10 cellular contexts compared by ENCODE assay signal in the genomic region with DNA sequence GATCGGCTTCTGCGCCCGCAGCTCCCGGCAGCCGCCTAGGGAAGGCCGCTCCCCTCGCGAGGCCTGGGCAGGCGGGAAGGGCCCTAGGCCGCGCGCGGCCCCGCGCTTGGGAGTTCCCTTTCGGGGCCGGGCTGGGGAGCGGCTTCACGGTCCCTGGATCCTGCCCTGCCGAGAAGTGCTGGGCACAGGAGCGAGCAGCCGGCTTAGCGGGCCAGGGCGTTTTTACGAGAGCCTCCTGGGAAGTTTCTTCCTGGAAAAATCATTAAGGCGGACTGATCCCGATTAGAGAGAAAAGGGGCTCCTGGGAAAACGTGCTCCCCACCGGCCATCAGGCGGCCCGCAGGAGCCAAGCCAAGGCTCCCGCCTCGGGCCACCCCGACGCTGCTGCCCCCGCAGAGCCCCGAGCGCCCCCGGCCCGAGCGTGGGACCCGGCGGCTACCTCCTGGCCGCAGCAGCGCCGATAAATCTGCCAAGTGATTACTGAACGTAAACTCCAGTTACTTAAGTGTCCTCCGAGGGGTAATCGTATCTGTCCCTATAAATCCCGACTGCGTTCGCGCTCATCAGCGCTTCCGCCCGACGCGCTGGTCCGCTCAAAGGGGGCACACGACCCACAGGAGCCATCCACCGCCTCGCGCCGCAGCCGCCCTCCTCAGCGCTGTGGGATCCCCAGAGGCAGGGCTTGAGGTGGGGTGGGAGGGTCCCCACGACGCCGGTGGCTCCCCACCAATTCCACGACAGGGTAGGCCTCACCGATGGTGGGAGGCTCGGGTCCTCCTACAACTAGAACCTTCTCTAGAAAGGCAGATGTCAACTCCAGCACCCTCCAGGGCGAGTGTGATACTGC. TPM values are rescaled to one million over a fixed set of nuclear protein-coding genes. Genes with fewer than 3 reads are reported as not detected.
A peak's percentile ranks its signal among the peaks of the same experiment; 100 is the strongest.
DNase-seq lines count a peak whose midpoint lies in the region; ATAC-seq and TF ChIP-seq lines count a peak whose summit lies in the region.
"Had no signal": no experiment of that assay in that cellular context is flagged by ENCODE, and none has a peak within 500 bp of the region (broad histone marks: within the 10 kb centered on the region; RNA-seq: fewer than 3 reads in every experiment).

No MANE protein-coding gene starts in this region.

- H3K27ac ChIP-seq in CD8-positive, alpha-beta T cell (ENCODE audit: low read depth, low read length): no peak overlapping the region
- H3K27ac ChIP-seq in dorsolateral prefrontal cortex: peak overlapping the region in 58 of 59 donors; percentile 51 to 97 (median 89)
- H3K27ac ChIP-seq: thyroid gland had no signal

- no peaks in the 10 kb centered on the region for H3K36me3 Mint-ChIP-seq in CD8-positive, alpha-beta T cell
- H3K36me3 Mint-ChIP-seq in neural crest cell (ENCODE audit: low read depth): peaks cover 3% of the 10 kb centered on the region

- peak overlapping the region; percentile 19 for H3K4me3 ChIP-seq in CD8-positive, alpha-beta T cell (ENCODE audit: low read depth, low read length)
- peak overlapping the region; percentile 29 to 72 (median 57) for H3K4me3 ChIP-seq in dorsolateral prefrontal cortex
- no peak overlapping the region for H3K4me3 ChIP-seq in lower leg skin (ENCODE audit: low read depth, poor library complexity, severe bottlenecking)

- CTCF ChIA-PET in CD8-positive, alpha-beta T cell (lab: Charles Lee): no interaction called here

- TF ChIP-seq CTCF in CD8-positive, alpha-beta T cell (IDR thresholded peaks at IDR 0.05): no peak
- TF ChIP-seq CTCF in dorsolateral prefrontal cortex (IDR thresholded peaks at IDR 0.05 in 54 of 56, conservative IDR thresholded peaks at IDR 0.05 in 2 of 56; ENCODE audit: low read depth in 1 of 56, partially characterized antibody in 56 of 56) (no peak), neural crest cell (conservative IDR thresholded peaks at IDR 0.05) (no peak), lower leg skin (IDR thresholded peaks at IDR 0.05) (no peak)

- POLR2A ChIA-PET in CD8-positive, alpha-beta T cell (lab: Charles Lee): no interaction called here

- ATAC-seq in CD8-positive, alpha-beta T cell: no peak
- no peak for ATAC-seq in GM18502 (IDR thresholded peaks at IDR 0.05; ENCODE audit: poor library complexity, unreplicated experiment)

- H3K4me1 ChIP-seq in CD8-positive, alpha-beta T cell (ENCODE audit: insufficient read depth, low read length): peaks cover 26% of the 10 kb centered on the region

- TF ChIP-seq POLR2A in lower leg skin (IDR thresholded peaks at IDR 0.05): no peak

- H3K27ac Mint-ChIP-seq in CD8-positive, alpha-beta T cell: no peak overlapping the region
- peak overlapping the region; percentile 93 for H3K27ac Mint-ChIP-seq in neural crest cell (ENCODE audit: unreplicated experiment)

- peaks cover 14% of the 10 kb centered on the region for H3K9me3 Mint-ChIP-seq in CD8-positive, alpha-beta T cell
- H3K9me3 Mint-ChIP-seq in neural crest cell: no peaks in the 10 kb centered on the region

- peaks cover 61% of the 10 kb centered on the region for H3K27me3 Mint-ChIP-seq in CD8-positive, alpha-beta T cell (ENCODE audit: low read depth)
- H3K27me3 Mint-ChIP-seq in neural crest cell (ENCODE audit: low read depth): peaks cover 79% of the 10 kb centered on the region

- DNase-seq in CD8-positive, alpha-beta T cell: peak in 2 of 7 experiments; percentile 8 to 49
- peak; percentile 67 for DNase-seq in NCI-H1092 treated with DMSO at 0.1 percent for 48 hours (lab: John Stamatoyannopoulos, UW)
- no peak for DNase-seq in dorsolateral prefrontal cortex
- no peak for DNase-seq in neural crest cell (ENCODE audit: low read depth, low spot score)
- no peak for DNase-seq in inferior parietal cortex (ENCODE audit: extremely low spot score)
- no peak for DNase-seq in hippocampal formation (lab: John Stamatoyannopoulos, UW)
- no peak for DNase-seq in lower leg skin (ENCODE audit: low spot score in 2 of 2)
- DNase-seq: thyroid gland had no signal

- H3K27me3 ChIP-seq in CD8-positive, alpha-beta T cell (ENCODE audit: insufficient read depth, low read length): peaks cover 62% of the 10 kb centered on the region
- H3K27me3 ChIP-seq in dorsolateral prefrontal cortex: peaks cover 0 to 97% (median 82%) of the 10 kb centered on the region in 45 donors

- intact Hi-C loops in CD8-positive, alpha-beta T cell (cut with DNase I, micrococcal nuclease): no loop called here
- intact Hi-C loops in dorsolateral prefrontal cortex (cut with DNase I) (no loop called here), lower leg skin (cut with DNase I; ENCODE audit: low total_unique reads) (no loop called here)

- H3K36me3 ChIP-seq in CD8-positive, alpha-beta T cell (ENCODE audit: insufficient read depth, low read length): no peaks in the 10 kb centered on the region
- H3K36me3 ChIP-seq: thyroid gland had no signal

- H3K4me3 Mint-ChIP-seq in CD8-positive, alpha-beta T cell: peak overlapping the region; percentile 83
- H3K4me3 Mint-ChIP-seq in neural crest cell: peak overlapping the region; percentile 88

- H3K9me3 ChIP-seq in CD8-positive, alpha-beta T cell (ENCODE audit: low read length): peaks cover 8% of the 10 kb centered on the region
- H3K9me3 ChIP-seq: thyroid gland had no signal

- H3K4me1 Mint-ChIP-seq in CD8-positive, alpha-beta T cell (ENCODE audit: low read depth): peaks cover 25% of the 10 kb centered on the region
- H3K4me1 Mint-ChIP-seq in neural crest cell: peaks cover 45% of the 10 kb centered on the region

- 2 to 8% methylated on average over 40 to 43 of the region's 73 CpGs for WGBS in lower leg skin, 2 donors

RNA-seq across cellular contexts. Expression of a gene that starts 2.8 kb away (rescaled TPM):
- not detected for total RNA-seq in CD8-positive, alpha-beta T cell
- total RNA-seq in dorsolateral prefrontal cortex (10 to 100 TPM in 1 of 120 experiments, 1 to 10 TPM in 118, under 1 TPM in 1; 0.91 to 10.4 (median 3.1) TPM), neural crest cell (6.3 and 6.7 TPM in 2 replicates), lower leg skin (not detected)
- total RNA-seq: fibroblast of villous mesenchyme, thyroid gland had no signal

RNA-seq across cellular contexts. Expression of a gene that starts 12.8 kb away (rescaled TPM):
- not detected for total RNA-seq in CD8-positive, alpha-beta T cell
- total RNA-seq in dorsolateral prefrontal cortex (10 to 100 TPM in 117 of 120 experiments, 1 to 10 TPM in 3; 6.5 to 90.1 (median 24.5) TPM), neural crest cell (48.6 and 55.3 TPM in 2 replicates), lower leg skin (under 1 TPM in 1 of 4 donors, not detected in 3; 0.10 TPM)
- total RNA-seq: fibroblast of villous mesenchyme, thyroid gland had no signal

Comparison
In these comparisons a context has a peak if more than half of its experiments do, and no peak if none do; other contexts are left out.
1. RNA of a gene that starts 12.8 kb away (total RNA-seq): 48.6 to 55.3 TPM in neural crest cell and 6.5 to 90.1 TPM in dorsolateral prefrontal cortex; 0.10 TPM in lower leg skin and not detected in CD8-positive, alpha-beta T cell; every median in the first group is over 4 times any median in the second.